ENCODE assay signal across 8 cellular contexts in the genomic region with DNA sequence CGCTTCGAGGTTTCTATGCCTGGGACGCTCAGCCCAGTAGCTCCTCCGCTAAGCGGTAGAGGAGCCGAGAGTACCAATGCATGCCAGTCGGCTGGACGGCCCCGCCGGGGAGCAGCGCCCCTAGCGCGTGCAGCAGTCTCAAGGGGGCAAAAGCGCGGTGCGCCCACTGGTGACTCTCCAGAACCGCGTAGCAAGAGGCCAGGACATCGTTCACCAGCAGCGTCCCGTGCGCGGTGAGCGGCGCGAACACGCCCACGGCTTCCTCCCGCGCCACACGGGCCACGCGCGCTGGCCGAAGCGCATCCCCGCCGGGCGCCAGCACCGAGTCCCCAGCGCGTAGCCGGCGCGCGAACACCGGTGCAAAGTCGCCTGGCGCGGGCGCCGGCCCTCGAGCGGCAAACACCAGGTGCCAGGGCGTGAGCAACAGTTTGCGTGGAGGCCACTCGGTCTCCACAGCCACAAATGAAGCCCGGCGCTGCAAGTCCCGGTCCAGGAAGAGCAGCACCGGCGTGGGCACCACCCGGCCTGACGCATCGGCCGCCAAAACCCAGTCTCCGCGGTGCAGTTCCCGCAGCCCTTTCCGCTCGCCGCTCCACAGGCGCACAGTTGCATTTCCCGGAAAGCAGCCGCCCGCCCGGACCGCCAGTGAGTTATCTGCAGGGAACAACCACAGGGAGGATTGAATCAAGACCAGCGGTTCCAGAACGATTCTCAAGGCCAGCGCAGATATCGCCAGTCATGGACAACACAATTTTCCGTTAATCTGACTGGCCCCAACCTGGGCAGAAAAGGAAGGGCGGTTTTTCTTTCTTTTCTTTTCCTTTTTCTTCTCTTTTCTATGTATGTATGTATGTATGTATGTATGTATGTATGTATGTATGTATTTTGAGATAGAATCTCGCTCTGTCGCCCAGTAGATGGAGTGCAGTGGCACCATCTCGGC. TPM values are rescaled to one million over a fixed set of nuclear protein-coding genes. Genes with fewer than 3 reads are reported as not detected.
A peak's percentile ranks its signal among the peaks of the same experiment; 100 is the strongest.
DNase-seq lines count a peak whose midpoint lies in the region; ATAC-seq and TF ChIP-seq lines count a peak whose summit lies in the region.

No MANE protein-coding gene starts in this region.

- H3K9me3 Mint-ChIP-seq in HFFc6: no peaks in the 10 kb centered on the region
- no peaks in the 10 kb centered on the region for H3K9me3 Mint-ChIP-seq in activated CD4-positive, alpha-beta memory T cell treated with anti-CD3 and anti-CD28 coated beads for 36 hours

- no peaks in the 10 kb centered on the region for H3K36me3 ChIP-seq in neuronal stem cell (replicated peaks in 1 of 2; ENCODE audit: control insufficient read depth in 2 of 2, insufficient read depth in 2 of 2, low read length in 2 of 2)

- no peak overlapping the region for H4K91ac ChIP-seq in neuronal stem cell (ENCODE audit: low read depth, low read length, poor library complexity)

- DNase-seq in AML-193 (lab: John Stamatoyannopoulos, UW): peak; percentile 12 to 26
- DNase-seq in HFFc6: peak; percentile 36
- DNase-seq in activated CD4-positive, alpha-beta memory T cell treated with anti-CD3 and anti-CD28 coated beads for 36 hours: peak; percentile 51
- peak; percentile 51 for DNase-seq in fibroblast of pulmonary artery (ENCODE audit: low read depth)
- DNase-seq in neuronal stem cell (ENCODE audit: low spot score): no peak
- no peak for DNase-seq in pons (ENCODE audit: low spot score)
- no peak for DNase-seq in inferior parietal cortex (ENCODE audit: extremely low spot score)

- H3K18ac ChIP-seq in neuronal stem cell (ENCODE audit: low read length): peak overlapping the region; percentile 89

- no peak overlapping the region for H3K14ac ChIP-seq in neuronal stem cell (ENCODE audit: low read length)

- CTCF ChIA-PET in activated CD4-positive, alpha-beta memory T cell treated with anti-CD3 and anti-CD28 coated beads for 36 hours (lab: Charles Lee): interaction anchor here (0.6 to 11.5 kb wide), 18 partner anchors 11 to 205 kb away, joined by 3 to 256 read pairs (median 12); partner anchors contain the start of genes LMBR1L, PRPH, RHEBL1 and TUBA1B

- POLR2A ChIA-PET in activated CD4-positive, alpha-beta memory T cell treated with anti-CD3 and anti-CD28 coated beads for 36 hours (lab: Charles Lee): no interaction called here

- H3K23ac ChIP-seq in neuronal stem cell (ENCODE audit: low read depth, low read length, poor library complexity): peak overlapping the region; percentile 59

- H3K27ac ChIP-seq in neuronal stem cell (replicated peaks; ENCODE audit: low read length): no peak overlapping the region

- intact Hi-C loops in activated CD4-positive, alpha-beta memory T cell treated with anti-CD3 and anti-CD28 coated beads for 36 hours (cut with micrococcal nuclease): loop anchor here (2.0 to 5.0 kb wide), 5 partner anchors 19 to 108 kb away; partner anchors contain the start of gene TUBA1B

- peaks cover 14% of the 10 kb centered on the region for H3K27me3 Mint-ChIP-seq in HFFc6 (ENCODE audit: insufficient read depth)
- H3K27me3 Mint-ChIP-seq in activated CD4-positive, alpha-beta memory T cell treated with anti-CD3 and anti-CD28 coated beads for 36 hours: peaks cover 57% of the 10 kb centered on the region

- no peaks in the 10 kb centered on the region for H3K79me1 ChIP-seq in neuronal stem cell (ENCODE audit: low read depth, low read length)

- peaks cover 38 to 73% (median 71%) of the 10 kb centered on the region in 3 experiments for H3K27me3 ChIP-seq in neuronal stem cell (ENCODE audit: control insufficient read depth in 3 of 3, insufficient read depth in 3 of 3, low read depth in 1 of 3, low read length in 3 of 3)

- no peak overlapping the region for H4K8ac ChIP-seq in neuronal stem cell (ENCODE audit: low read depth, low read length)

- H2BK15ac ChIP-seq in neuronal stem cell (ENCODE audit: low read length): peak overlapping the region; percentile 83

- peak overlapping the region; percentile 82 for H2AFZ ChIP-seq in neuronal stem cell (ENCODE audit: low read length)

- H3K4ac ChIP-seq in neuronal stem cell (ENCODE audit: low read length): no peak overlapping the region

- peak overlapping the region; percentile 63 for H3K9ac ChIP-seq in neuronal stem cell (ENCODE audit: low read depth, low read length, poor library complexity)

- H3K4me3 ChIP-seq in fibroblast of pulmonary artery (replicated peaks; ENCODE audit: low read depth, low read length) (peak overlapping the region; percentile 38), neuronal stem cell (ENCODE audit: low read length in 2 of 2) (peak overlapping the region; percentile 28 to 53)

- peak overlapping the region; percentile 74 for H3K4me2 ChIP-seq in neuronal stem cell (ENCODE audit: insufficient read depth, low read length, poor library complexity, severe bottlenecking)

- H2BK12ac ChIP-seq in neuronal stem cell (ENCODE audit: low read length): peak overlapping the region; percentile 75

- no CpG with 5 or more reads among the region's 87 CpGs for WGBS in neuronal stem cell (ENCODE audit: extremely low coverage in 2 of 2, insufficient read length in 2 of 2, insufficient replicate concordance in 1 of 2), 2 donors

- no peak overlapping the region for H2BK5ac ChIP-seq in neuronal stem cell (ENCODE audit: low read length)

- H2AK5ac ChIP-seq in neuronal stem cell (ENCODE audit: low read depth, low read length): peak overlapping the region; percentile 20

- peak overlapping the region; percentile 82 for H3K4me3 Mint-ChIP-seq in HFFc6
- H3K4me3 Mint-ChIP-seq in activated CD4-positive, alpha-beta memory T cell treated with anti-CD3 and anti-CD28 coated beads for 36 hours: peak overlapping the region; percentile 66

- peaks cover 2% of the 10 kb centered on the region in 2 donors for H3K9me3 ChIP-seq in neuronal stem cell (replicated peaks in 1 of 2; ENCODE audit: control insufficient read depth in 2 of 2, insufficient read depth in 1 of 2, low read depth in 1 of 2, low read length in 2 of 2)

- no peak for ATAC-seq in HG02571 (IDR thresholded peaks at IDR 0.05; ENCODE audit: unreplicated experiment)

- TF ChIP-seq CTCF in HFFc6 (IDR thresholded peaks at IDR 0.05): peak; percentile 53
- TF ChIP-seq CTCF in fibroblast of pulmonary artery (IDR thresholded peaks at IDR 0.05; ENCODE audit: low read length, missing control alignments): peak; percentile 12

- no peaks in the 10 kb centered on the region for H3K36me3 Mint-ChIP-seq in HFFc6 (ENCODE audit: low read depth)
- no peaks in the 10 kb centered on the region for H3K36me3 Mint-ChIP-seq in activated CD4-positive, alpha-beta memory T cell treated with anti-CD3 and anti-CD28 coated beads for 36 hours

- peaks cover 21 to 43% of the 10 kb centered on the region in 2 donors for H3K4me1 ChIP-seq in neuronal stem cell (ENCODE audit: control insufficient read depth in 2 of 2, insufficient read depth in 1 of 2, low read depth in 1 of 2, low read length in 2 of 2)

- no peak overlapping the region for H3K27ac Mint-ChIP-seq in HFFc6
- no peak overlapping the region for H3K27ac Mint-ChIP-seq in activated CD4-positive, alpha-beta memory T cell treated with anti-CD3 and anti-CD28 coated beads for 36 hours

- no peak overlapping the region for H2BK120ac ChIP-seq in neuronal stem cell (ENCODE audit: low read depth, low read length)

- peaks cover 46% of the 10 kb centered on the region for H3K4me1 Mint-ChIP-seq in HFFc6 (ENCODE audit: low read depth)
- peaks cover 55% of the 10 kb centered on the region for H3K4me1 Mint-ChIP-seq in activated CD4-positive, alpha-beta memory T cell treated with anti-CD3 and anti-CD28 coated beads for 36 hours (ENCODE audit: low read depth)

RNA-seq across cellular contexts. Expression of gene DHH, which starts 4.5 kb away (rescaled TPM):
- under 1 TPM in 1 of 6 experiments, not detected in 5; 0.07 TPM for total RNA-seq in HFFc6 (2021; fragmentation: NEBNext Ultra II Directional; extraction: Animal tissue kit (Norgen Biotek cat#: 25700))
- not detected for total RNA-seq in activated CD4-positive, alpha-beta memory T cell treated with anti-CD3 and anti-CD28 coated beads for 36 hours
- 0.14 TPM for polyA plus RNA-seq in neuronal stem cell (2013, experiment 1 of 2)
- 0.12 TPM for polyA plus RNA-seq in neuronal stem cell (2013, experiment 2 of 2)

RNA-seq across cellular contexts. Expression of gene RHEBL1, which starts 20.3 kb away (rescaled TPM):
- total RNA-seq in HFFc6 (2021; fragmentation: NEBNext Ultra II Directional; extraction: Animal tissue kit (Norgen Biotek cat#: 25700)): 1 to 10 TPM in 1 of 6 experiments, under 1 TPM in 5; 0.60 to 1.6 (median 0.86) TPM
- total RNA-seq in activated CD4-positive, alpha-beta memory T cell treated with anti-CD3 and anti-CD28 coated beads for 36 hours: 10 to 100 TPM; 15.6 to 16.1 TPM
- polyA plus RNA-seq in neuronal stem cell (2013, experiment 1 of 2): 4.0 TPM
- 4.1 TPM for polyA plus RNA-seq in neuronal stem cell (2013, experiment 2 of 2)

RNA-seq across cellular contexts. Expression of gene LMBR1L, which starts 20.5 kb away (rescaled TPM):
- total RNA-seq in HFFc6 (2021; fragmentation: NEBNext Ultra II Directional; extraction: Animal tissue kit (Norgen Biotek cat#: 25700)): 10 to 100 TPM; 23.0 to 31.0 (median 26.2) TPM
- 10 to 100 TPM; 55.0 to 59.1 TPM for total RNA-seq in activated CD4-positive, alpha-beta memory T cell treated with anti-CD3 and anti-CD28 coated beads for 36 hours
- 46.3 TPM for polyA plus RNA-seq in neuronal stem cell (2013, experiment 1 of 2)
- 47.9 TPM for polyA plus RNA-seq in neuronal stem cell (2013, experiment 2 of 2)

RNA-seq across cellular contexts. Expression of gene KMT2D, which starts 29.5 kb away (rescaled TPM):
- 10 to 100 TPM; 43.9 to 66.6 (median 48.4) TPM for total RNA-seq in HFFc6 (2021; fragmentation: NEBNext Ultra II Directional; extraction: Animal tissue kit (Norgen Biotek cat#: 25700))
- 10 to 100 TPM; 47.9 to 49.0 TPM for total RNA-seq in activated CD4-positive, alpha-beta memory T cell treated with anti-CD3 and anti-CD28 coated beads for 36 hours
- polyA plus RNA-seq in neuronal stem cell (2013, experiment 1 of 2): 10.4 TPM
- 10.8 TPM for polyA plus RNA-seq in neuronal stem cell (2013, experiment 2 of 2)

RNA-seq across cellular contexts. Expression of gene TUBA1B, which starts 41.1 kb away (rescaled TPM):
- 1,000 to 10,000 TPM; 1,208 to 2,585 (median 2,279) TPM for total RNA-seq in HFFc6 (2021; fragmentation: NEBNext Ultra II Directional; extraction: Animal tissue kit (Norgen Biotek cat#: 25700))
- 1,000 to 10,000 TPM; 2,573 to 2,575 TPM for total RNA-seq in activated CD4-positive, alpha-beta memory T cell treated with anti-CD3 and anti-CD28 coated beads for 36 hours
- 3,086 TPM for polyA plus RNA-seq in neuronal stem cell (2013, experiment 1 of 2)
- polyA plus RNA-seq in neuronal stem cell (2013, experiment 2 of 2): 3,054 TPM

Comparison
In these comparisons a context has a peak if more than half of its experiments do, and no peak if none do; other contexts are left out.
1. DNase-seq: peak in AML-193 (2 of 2), HFFc6 (single experiment), activated CD4-positive, alpha-beta memory T cell treated with anti-CD3 and anti-CD28 coated beads for 36 hours (single experiment) and fibroblast of pulmonary artery (single experiment); none in neuronal stem cell (single experiment), pons (single experiment) and inferior parietal cortex (single experiment).
2. RNA of gene RHEBL1, which starts 20.3 kb away (total RNA-seq): 15.6 to 16.1 TPM in activated CD4-positive, alpha-beta memory T cell treated with anti-CD3 and anti-CD28 coated beads for 36 hours; 0.60 to 1.6 TPM in HFFc6; every median in the first group is over 4 times any median in the second.